Comparison of ENCODE assay signal across 1 cellular context in genomic region chr20:48146303-48146702, GRCh38.
TF ChIP-seq lines count a peak whose summit lies in the region.

No MANE protein-coding gene starts in this region.

TF ChIP-seq in K562, 482 proteins besides CTCF, POLR2A, EP300 and RAD21 (continued from another document):
- no peak for TF ChIP-seq FOXA3 (CRISPR knock-in tag; conservative IDR thresholded peaks at IDR 0.05 in 1 of 2, IDR thresholded peaks at IDR 0.05 in 1 of 2)
- TF ChIP-seq HLTF (IDR thresholded peaks at IDR 0.05): no peak
- TF ChIP-seq TCF3 (CRISPR knock-in tag; IDR thresholded peaks at IDR 0.05): no peak
- TF ChIP-seq SNRNP70 (optimal IDR thresholded peaks at IDR 0.05; ENCODE audit: low read depth, low read length): no peak
- no peak for TF ChIP-seq FOXJ3 (CRISPR knock-in tag; IDR thresholded peaks at IDR 0.05)
- no peak for TF ChIP-seq ATF4 (CRISPR knock-in tag; IDR thresholded peaks at IDR 0.05)
- no peak for TF ChIP-seq ZNF407 (IDR thresholded peaks at IDR 0.05; ENCODE audit: low read depth)
- TF ChIP-seq RBM25 (IDR thresholded peaks at IDR 0.05; ENCODE audit: low read depth, low read length, severe bottlenecking): peak; percentile 87
- no peak for TF ChIP-seq E4F1 (CRISPR knock-in tag; IDR thresholded peaks at IDR 0.05; ENCODE audit: borderline replicate concordance)
- TF ChIP-seq SNAPC5 (CRISPR knock-in tag; IDR thresholded peaks at IDR 0.05): no peak
- TF ChIP-seq ARID1B (IDR thresholded peaks at IDR 0.05): no peak
- no peak for TF ChIP-seq ELK3 (CRISPR knock-in tag; IDR thresholded peaks at IDR 0.05)
- no peak for TF ChIP-seq CEBPB (tag; IDR thresholded peaks at IDR 0.05)
- no peak for TF ChIP-seq HCFC1 (IDR thresholded peaks at IDR 0.05; ENCODE audit: low read depth, low read length)
- TF ChIP-seq ATF3 (IDR thresholded peaks at IDR 0.05): no peak
- TF ChIP-seq ATF3 (CRISPR knock-in tag; conservative IDR thresholded peaks at IDR 0.05): no peak
- TF ChIP-seq ESRRB (CRISPR knock-in tag; IDR thresholded peaks at IDR 0.05; ENCODE audit: borderline replicate concordance): no peak
- TF ChIP-seq NCOR1 (IDR thresholded peaks at IDR 0.05): no peak
- no peak for TF ChIP-seq SMAD4 (CRISPR knock-in tag; conservative IDR thresholded peaks at IDR 0.05)
- no peak for TF ChIP-seq TFAP4 (CRISPR knock-in tag; IDR thresholded peaks at IDR 0.05; ENCODE audit: borderline replicate concordance)
- TF ChIP-seq GTF3C2 (IDR thresholded peaks at IDR 0.05; ENCODE audit: borderline replicate concordance, extremely low read depth, insufficient read length): peak; percentile 47
- TF ChIP-seq ZNF436 (CRISPR knock-in tag; IDR thresholded peaks at IDR 0.05): peak; percentile 92
- peak; percentile 88; the same call in 1 of the 2 replicates for TF ChIP-seq SMARCA5 (IDR thresholded peaks at IDR 0.05)
- no peak for TF ChIP-seq ZNF655 (CRISPR knock-in tag; IDR thresholded peaks at IDR 0.05)
- no peak for TF ChIP-seq TSHZ1 (CRISPR knock-in tag; IDR thresholded peaks at IDR 0.05)
TF ChIP-seq in K562: peak in this region for 6.
